In the genomic region with DNA sequence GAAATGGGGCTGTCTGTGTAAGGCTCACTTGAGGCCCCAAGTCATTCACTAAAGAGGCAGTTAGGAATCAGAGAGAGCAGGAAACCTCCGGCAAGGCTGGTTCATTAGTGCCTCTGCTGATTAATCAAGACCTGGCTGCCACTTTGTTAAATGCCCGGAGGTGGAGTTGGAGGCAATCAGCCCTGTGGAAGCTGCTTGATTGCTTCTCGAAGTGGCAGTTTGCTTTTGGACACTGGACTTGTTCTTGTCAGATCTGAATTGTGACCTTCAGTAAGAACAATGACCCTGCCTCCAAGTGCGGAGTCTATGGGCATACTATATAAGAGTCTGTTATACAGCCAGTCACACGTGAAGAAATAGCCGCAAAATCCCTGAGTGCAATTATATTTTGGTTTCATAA, we compare ENCODE assay signal across 23 cellular contexts.
DNase-seq lines count a peak whose midpoint lies in the region; ATAC-seq lines count a peak whose summit lies in the region.
"Had no signal": no experiment of that assay in that cellular context is flagged by ENCODE, and none has a peak within 500 bp of the region (broad histone marks: within the 10 kb centered on the region; RNA-seq: fewer than 3 reads in every experiment).

No MANE protein-coding gene starts in this region.

- ATAC-seq in HG03342 (IDR thresholded peaks at IDR 0.05; ENCODE audit: unreplicated experiment) = no peak
- no peak for ATAC-seq in GM18867 (IDR thresholded peaks at IDR 0.05; ENCODE audit: unreplicated experiment)
- ATAC-seq in HG02938 (IDR thresholded peaks at IDR 0.05; ENCODE audit: unreplicated experiment) = no peak
- ATAC-seq: CD8-positive, alpha-beta T cell had no signal

- DNase-seq in DMS79 (lab: John Stamatoyannopoulos, UW) (peak; percentile 57), DMS79 treated with DMSO at 0.1 percent for 48 hours (lab: John Stamatoyannopoulos, UW) (no peak), COR-L47 (lab: John Stamatoyannopoulos, UW) (peak; percentile 92), NCI-H748 treated with DMSO at 0.1 percent for 48 hours (lab: John Stamatoyannopoulos, UW) (peak; percentile 60), left kidney (ENCODE audit: low read depth, low spot score) (peak; percentile 12)
- DNase-seq: CD8-positive, alpha-beta T cell; DMS 273 treated with DMSO at 0.1 percent for 48 hours; DND-41; H9; IMR-90; KG1; MG63; NCI-H1694; NCI-H2029 treated with DMSO at 0.1 percent for 48 hours; NCI-H446 treated with DMSO at 0.1 percent for 48 hours; NCI-H526 treated with DMSO at 0.1 percent for 48 hours; NK-92 treated with Interleukin-12 subunit alpha and Interleukin-12 subunit beta, amount 100 ng/mL, for 24 hours; PC-3; SK-N-SH; SW 1271 had no signal
